Comparison of ENCODE assay signal across 28 cellular contexts in the genomic region with DNA sequence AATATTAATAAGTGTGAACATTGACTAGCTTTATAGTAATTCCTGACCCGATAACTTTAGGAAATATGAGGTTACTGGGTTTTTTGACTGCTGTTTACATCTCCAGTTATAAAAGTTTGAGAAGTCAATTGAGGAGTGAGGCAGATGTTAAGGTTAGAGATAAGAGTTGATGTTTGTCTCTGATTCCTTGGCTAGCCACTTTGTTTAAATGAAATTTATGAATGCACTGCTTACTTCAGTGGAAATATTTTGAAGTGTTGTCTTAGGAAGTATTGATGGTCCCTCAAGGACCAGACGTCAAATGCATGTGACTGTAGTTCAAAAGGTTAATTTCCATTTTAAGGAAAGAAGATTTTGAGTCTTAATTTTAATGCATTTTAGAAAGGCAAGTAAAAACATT.
"Had no signal": no experiment of that assay in that cellular context is flagged by ENCODE, and none has a peak within 500 bp of the region (broad histone marks: within the 10 kb centered on the region; RNA-seq: fewer than 3 reads in every experiment).

No MANE protein-coding gene starts in this region.

- FAIRE-seq: bronchial epithelial cell had no signal

- ATAC-seq: activated CD4-positive, alpha-beta T cell treated with anti-CD3 and anti-CD28 coated beads for 36 hours; activated CD8-positive, alpha-beta memory T cell treated with anti-CD3 and anti-CD28 coated beads, Interleukin-2, amount 10 ng/mL, durations not matched to agents 7 days and 5 days; activated CD8-positive, alpha-beta T cell treated with anti-CD3 and anti-CD28 coated beads, Interleukin-2, amount 10 ng/mL, durations not matched to agents 7 days and 5 days; activated naive CD4-positive, alpha-beta T cell treated with anti-CD3 and anti-CD28 coated beads, Interleukin-2, amount 50 U/mL, for 72 hours; gastroesophageal sphincter; heart right ventricle had no signal

- H3K4me3 ChIP-seq: ascending aorta, coronary artery, dorsolateral prefrontal cortex, esophagus muscularis mucosa, gastroesophageal sphincter, heart right ventricle had no signal

- DNase-seq: activated CD4-positive, alpha-beta memory T cell treated with anti-CD3 and anti-CD28 coated beads for 36 hours; activated CD4-positive, alpha-beta T cell treated with anti-CD3 and anti-CD28 coated beads for 36 hours; activated CD4-positive, alpha-beta T cell treated with anti-CD3 and anti-CD28 coated beads, Interleukin-2, amount 10 ng/mL, durations not matched to agents 24 days and 14 days; activated CD4-positive, CD25-positive, alpha-beta regulatory T cell; activated CD4-positive, CD25-positive, alpha-beta regulatory T cell treated with anti-CD3 and anti-CD28 coated beads, Interleukin-2, amount 50 U/mL, for 72 hours; activated CD8-positive, alpha-beta memory T cell treated with anti-CD3 and anti-CD28 coated beads, Interleukin-2, amount 10 ng/mL, durations not matched to agents 7 days and 5 days; activated CD8-positive, alpha-beta memory T cell treated with anti-CD3 and anti-CD28 coated beads, Interleukin-2, amount 50 U/mL, for 4 hours; activated CD8-positive, alpha-beta T cell treated with anti-CD3 and anti-CD28 coated beads, Interleukin-2, amount 10 ng/mL, durations not matched to agents 7 days and 5 days; activated gamma-delta T cell; activated naive CD4-positive, alpha-beta T cell; activated naive CD4-positive, alpha-beta T cell treated with anti-CD3 and anti-CD28 coated beads, Interleukin-2, amount 10 ng/mL, durations not matched to agents 7 days and 5 days; activated naive CD8-positive, alpha-beta T cell treated with anti-CD3 and anti-CD28 coated beads, Interleukin-2, amount 10 ng/mL, durations not matched to agents 7 days and 5 days; activated T-cell treated with anti-CD3 and anti-CD28 coated beads, Interleukin-2, amount 50 U/mL, for 1 hour; activated T-cell treated with anti-CD3 and anti-CD28 coated beads, Interleukin-2, amount 50 U/mL, for 48 hours; brain microvascular endothelial cell; dorsolateral prefrontal cortex; effector memory CD4-positive, alpha-beta T cell; endodermal cell; erythroblast; foreskin melanocyte; heart right ventricle; T-helper 2 cell had no signal

- H3K27ac ChIP-seq: ascending aorta, brain microvascular endothelial cell, coronary artery, dorsolateral prefrontal cortex, esophagus muscularis mucosa, gastroesophageal sphincter, heart right ventricle had no signal

- H3K4me1 ChIP-seq: ascending aorta, esophagus muscularis mucosa, gastroesophageal sphincter, heart right ventricle had no signal

- H3K9me3 ChIP-seq: ascending aorta, esophagus muscularis mucosa, gastroesophageal sphincter, heart right ventricle had no signal
